Comparison of ENCODE assay signal across 5 cellular contexts in the genomic region with DNA sequence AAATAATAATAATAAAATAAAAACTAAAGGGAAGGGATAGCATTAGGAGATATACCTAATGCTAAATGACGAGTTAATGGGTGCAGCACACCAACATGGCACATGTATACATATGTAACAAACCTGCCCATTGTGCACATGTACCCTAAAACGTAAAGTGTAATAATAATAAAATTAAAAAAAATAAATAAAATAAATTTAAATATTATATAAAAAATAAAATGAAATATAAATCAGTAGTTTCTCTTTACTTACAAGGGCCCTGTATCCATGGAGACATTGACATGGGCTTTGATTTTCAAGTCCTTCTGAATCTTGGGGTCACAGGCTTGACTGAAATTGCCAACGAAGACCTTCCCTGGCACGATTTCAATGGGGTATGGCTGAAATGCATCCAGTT. TPM values are rescaled to one million over a fixed set of nuclear protein-coding genes. Genes with fewer than 3 reads are reported as not detected.
A peak's percentile ranks its signal among the peaks of the same experiment; 100 is the strongest.
DNase-seq lines count a peak whose midpoint lies in the region; ATAC-seq and TF ChIP-seq lines count a peak whose summit lies in the region.
"Not testable (repeated sequence)": the region's sequence is repeated elsewhere in the genome, so short reads cannot be mapped to it uniquely, and the experiment has no call there.

No MANE protein-coding gene starts in this region.

- not testable (repeated sequence) for ATAC-seq in WTC11, lower lobe of right lung

- H3K79me2 ChIP-seq in osteoblast (ENCODE audit: insufficient read depth, low read length): not testable (repeated sequence)

- not testable (repeated sequence) for H3K27ac ChIP-seq in lower lobe of right lung; osteoblast (ENCODE audit: low read depth, low read length)

- H3K36me3 ChIP-seq in lower lobe of right lung (peaks cover 35% of the 10 kb centered on the region), osteoblast (ENCODE audit: insufficient read depth, low read length) (peaks cover 27% of the 10 kb centered on the region)

- intact Hi-C loops in lower lobe of right lung (cut with DNase I): not testable (repeated sequence)

- CTCF ChIA-PET in WTC11 (lab: Charles Lee): not testable (repeated sequence)

- not testable (repeated sequence) for H4K20me1 ChIP-seq in osteoblast (ENCODE audit: insufficient read depth, low read length)

- not testable (repeated sequence) for H3K4me3 Mint-ChIP-seq in WTC11, nephron progenitor cell

- H3K4me1 Mint-ChIP-seq in WTC11, nephron progenitor cell: not testable (repeated sequence)

- peaks cover 17% of the 10 kb centered on the region for H3K4me1 ChIP-seq in lower lobe of right lung
- peaks cover 14% of the 10 kb centered on the region for H3K4me1 ChIP-seq in osteoblast (ENCODE audit: insufficient read depth, low read length)

- H3K27me3 ChIP-seq in lower lobe of right lung (ENCODE audit: low read depth); osteoblast (ENCODE audit: insufficient read depth, low read length): not testable (repeated sequence)

- H3K27ac Mint-ChIP-seq in WTC11: not testable (repeated sequence)
- H3K27ac Mint-ChIP-seq in nephron progenitor cell: peak overlapping the region; percentile 57

- H2AFZ ChIP-seq in osteoblast (ENCODE audit: low read length): not testable (repeated sequence)

- TF ChIP-seq CTCF in WTC11 (IDR thresholded peaks at IDR 0.05); lower lobe of right lung (IDR thresholded peaks at IDR 0.05); nephron progenitor cell (IDR thresholded peaks at IDR 0.05); osteoblast (IDR thresholded peaks at IDR 0.05; ENCODE audit: extremely low read depth, low read depth, low read length): not testable (repeated sequence)

- H3K36me3 Mint-ChIP-seq in WTC11: not testable (repeated sequence)
- peaks cover 23% of the 10 kb centered on the region for H3K36me3 Mint-ChIP-seq in nephron progenitor cell (ENCODE audit: low read depth)

- DNase-seq in AG20443 (ENCODE audit: low spot score) (peak; percentile 0), lower lobe of right lung (peak; percentile 0), osteoblast (ENCODE audit: insufficient read length, low spot score, missing footprints) (peak; percentile 27)
- DNase-seq in WTC11 (ENCODE audit: low spot score); nephron progenitor cell: not testable (repeated sequence)

- H3K9me3 Mint-ChIP-seq in WTC11, nephron progenitor cell: not testable (repeated sequence)

- POLR2A ChIA-PET in WTC11 (lab: Charles Lee): not testable (repeated sequence)

- not testable (repeated sequence) for H3K27me3 Mint-ChIP-seq in WTC11 (ENCODE audit: low read depth); nephron progenitor cell (ENCODE audit: low read depth, poor library complexity)

- not testable (repeated sequence) for H3K4me2 ChIP-seq in osteoblast (ENCODE audit: insufficient read depth, low read length)

- not testable (repeated sequence) for H3K4me3 ChIP-seq in lower lobe of right lung; osteoblast (ENCODE audit: insufficient read depth, low read length)

- not testable (repeated sequence) for H3K9me3 ChIP-seq in lower lobe of right lung; osteoblast (ENCODE audit: low read depth, low read length)

TF ChIP-seq in WTC11, 78 proteins besides CTCF, POLR2A, EP300 and RAD21:
- TF ChIP-seq HMGA2 (CRISPR knock-in tag; IDR thresholded peaks at IDR 0.05): peak; percentile 90

RNA-seq across cellular contexts. Expression of a gene that starts 10.6 kb away (rescaled TPM):
- total RNA-seq in WTC11 (2021) (20.1 to 23.0 TPM (median 21.9 TPM) in 3 replicates), lower lobe of right lung (42.7 TPM), osteoblast (25.3 and 32.1 TPM in 2 replicates)

RNA-seq across cellular contexts. Expression of a gene that starts 42.8 kb away (rescaled TPM):
- total RNA-seq in WTC11 (2021) (21.3 to 28.2 TPM (median 27.8 TPM) in 3 replicates), lower lobe of right lung (25.6 TPM), osteoblast (23.9 and 27.7 TPM in 2 replicates)

RNA-seq across cellular contexts. Expression of a gene that starts 42.9 kb away (rescaled TPM):
- total RNA-seq in WTC11 (2021): 298 to 333 TPM (median 313 TPM) in 3 replicates
- total RNA-seq in lower lobe of right lung: 107 TPM
- total RNA-seq in osteoblast: 32.7 and 36.6 TPM in 2 replicates
